ENCODE assay signal across 1 cellular context in the genomic region with DNA sequence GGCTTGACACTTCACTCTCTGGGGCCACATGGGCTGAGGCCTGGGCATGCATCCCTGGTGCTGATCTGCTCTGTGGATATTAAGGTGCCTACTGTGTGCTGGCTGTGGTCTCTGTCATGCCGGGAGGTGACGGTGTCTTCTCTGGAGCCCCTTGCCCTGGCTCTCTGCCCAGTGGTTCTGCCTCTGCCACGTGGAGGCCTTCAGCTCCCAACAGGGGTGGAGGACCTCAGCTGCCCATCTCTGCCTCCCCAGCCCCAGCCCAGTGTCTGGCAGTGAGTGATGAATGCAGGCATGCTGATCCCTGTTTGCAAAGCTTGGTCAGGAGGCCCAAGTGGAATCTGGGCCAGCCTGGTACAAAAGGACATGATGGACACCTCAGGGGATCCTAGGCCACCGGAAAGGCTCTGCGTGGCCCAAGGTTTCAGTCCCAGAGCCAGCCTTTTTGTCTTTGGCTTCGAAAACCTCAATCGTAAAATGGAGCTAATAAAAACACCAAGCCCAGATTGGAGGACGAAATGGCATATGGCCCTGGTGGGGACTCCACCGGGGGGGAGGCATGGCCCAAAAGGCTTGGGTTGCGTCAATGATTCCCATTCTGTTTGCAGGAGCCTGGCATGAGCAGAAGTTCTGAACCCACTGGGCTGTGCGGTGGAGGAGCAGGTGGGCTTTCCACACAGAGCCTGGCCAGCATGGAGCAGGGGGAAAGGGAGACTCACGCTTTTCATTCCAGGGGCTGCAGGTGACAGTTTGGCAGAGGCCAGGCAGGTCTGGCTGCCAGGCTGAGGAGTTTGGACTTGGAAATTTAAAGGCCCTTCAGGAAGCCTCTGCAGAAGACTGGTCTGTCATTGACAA.
TF ChIP-seq lines count a peak whose summit lies in the region.

No MANE protein-coding gene starts in this region.

TF ChIP-seq in WTC11, 78 proteins besides CTCF, POLR2A, EP300 and RAD21 (continued from another document):
- TF ChIP-seq, protein P1, sequence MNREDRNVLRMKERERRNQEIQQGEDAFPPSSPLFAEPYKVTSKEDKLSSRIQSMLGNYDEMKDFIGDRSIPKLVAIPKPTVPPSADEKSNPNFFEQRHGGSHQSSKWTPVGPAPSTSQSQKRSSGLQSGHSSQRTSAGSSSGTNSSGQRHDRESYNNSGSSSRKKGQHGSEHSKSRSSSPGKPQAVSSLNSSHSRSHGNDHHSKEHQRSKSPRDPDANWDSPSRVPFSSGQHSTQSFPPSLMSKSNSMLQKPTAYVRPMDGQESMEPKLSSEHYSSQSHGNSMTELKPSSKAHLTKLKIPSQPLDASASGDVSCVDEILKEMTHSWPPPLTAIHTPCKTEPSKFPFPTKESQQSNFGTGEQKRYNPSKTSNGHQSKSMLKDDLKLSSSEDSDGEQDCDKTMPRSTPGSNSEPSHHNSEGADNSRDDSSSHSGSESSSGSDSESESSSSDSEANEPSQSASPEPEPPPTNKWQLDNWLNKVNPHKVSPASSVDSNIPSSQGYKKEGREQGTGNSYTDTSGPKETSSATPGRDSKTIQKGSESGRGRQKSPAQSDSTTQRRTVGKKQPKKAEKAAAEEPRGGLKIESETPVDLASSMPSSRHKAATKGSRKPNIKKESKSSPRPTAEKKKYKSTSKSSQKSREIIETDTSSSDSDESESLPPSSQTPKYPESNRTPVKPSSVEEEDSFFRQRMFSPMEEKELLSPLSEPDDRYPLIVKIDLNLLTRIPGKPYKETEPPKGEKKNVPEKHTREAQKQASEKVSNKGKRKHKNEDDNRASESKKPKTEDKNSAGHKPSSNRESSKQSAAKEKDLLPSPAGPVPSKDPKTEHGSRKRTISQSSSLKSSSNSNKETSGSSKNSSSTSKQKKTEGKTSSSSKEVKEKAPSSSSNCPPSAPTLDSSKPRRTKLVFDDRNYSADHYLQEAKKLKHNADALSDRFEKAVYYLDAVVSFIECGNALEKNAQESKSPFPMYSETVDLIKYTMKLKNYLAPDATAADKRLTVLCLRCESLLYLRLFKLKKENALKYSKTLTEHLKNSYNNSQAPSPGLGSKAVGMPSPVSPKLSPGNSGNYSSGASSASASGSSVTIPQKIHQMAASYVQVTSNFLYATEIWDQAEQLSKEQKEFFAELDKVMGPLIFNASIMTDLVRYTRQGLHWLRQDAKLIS (CRISPR knock-in tag; IDR thresholded peaks at IDR 0.05; ENCODE audit: borderline replicate concordance) = no peak
- TF ChIP-seq, protein P2, sequence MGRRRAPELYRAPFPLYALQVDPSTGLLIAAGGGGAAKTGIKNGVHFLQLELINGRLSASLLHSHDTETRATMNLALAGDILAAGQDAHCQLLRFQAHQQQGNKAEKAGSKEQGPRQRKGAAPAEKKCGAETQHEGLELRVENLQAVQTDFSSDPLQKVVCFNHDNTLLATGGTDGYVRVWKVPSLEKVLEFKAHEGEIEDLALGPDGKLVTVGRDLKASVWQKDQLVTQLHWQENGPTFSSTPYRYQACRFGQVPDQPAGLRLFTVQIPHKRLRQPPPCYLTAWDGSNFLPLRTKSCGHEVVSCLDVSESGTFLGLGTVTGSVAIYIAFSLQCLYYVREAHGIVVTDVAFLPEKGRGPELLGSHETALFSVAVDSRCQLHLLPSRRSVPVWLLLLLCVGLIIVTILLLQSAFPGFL (CRISPR knock-in tag; IDR thresholded peaks at IDR 0.05; ENCODE audit: borderline replicate concordance) = no peak
- TF ChIP-seq, protein P3, sequence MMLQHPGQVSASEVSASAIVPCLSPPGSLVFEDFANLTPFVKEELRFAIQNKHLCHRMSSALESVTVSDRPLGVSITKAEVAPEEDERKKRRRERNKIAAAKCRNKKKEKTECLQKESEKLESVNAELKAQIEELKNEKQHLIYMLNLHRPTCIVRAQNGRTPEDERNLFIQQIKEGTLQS (CRISPR knock-in tag; conservative IDR thresholded peaks at IDR 0.05) = no peak
- TF ChIP-seq GTF2I (CRISPR knock-in tag; conservative IDR thresholded peaks at IDR 0.05) (no peak), KAT7 (CRISPR knock-in tag; IDR thresholded peaks at IDR 0.05; ENCODE audit: borderline replicate concordance) (no peak)
